ENCODE assay signal across 1 cellular context in the genomic region with DNA sequence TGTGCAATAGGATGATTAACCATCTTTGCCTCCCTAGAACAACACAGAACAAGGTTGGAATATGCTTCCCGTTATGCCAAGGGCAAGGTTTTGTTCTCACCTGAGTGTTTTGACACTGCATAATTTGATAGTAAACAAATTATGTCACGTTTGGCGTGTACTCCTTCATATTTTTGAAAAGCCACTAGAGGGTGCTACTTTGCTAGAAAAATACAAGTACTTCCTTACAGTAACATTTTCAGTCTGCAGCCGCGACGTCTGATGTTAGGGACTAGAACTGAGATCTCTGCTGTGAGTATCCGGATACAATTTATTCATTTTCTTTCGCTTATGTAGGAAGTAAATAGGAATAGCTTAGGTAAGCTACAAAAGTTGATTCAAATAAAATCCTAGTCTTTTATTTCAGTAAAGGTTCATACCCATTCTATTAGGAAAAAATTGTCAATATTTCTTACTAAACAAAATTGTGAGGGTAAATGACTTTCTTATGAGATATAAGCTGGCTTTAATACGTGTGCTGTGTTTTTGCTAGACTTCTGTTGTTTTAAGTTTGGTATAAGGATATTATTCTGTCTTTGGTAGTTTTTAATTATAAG.
TF ChIP-seq lines count a peak whose summit lies in the region.

No MANE protein-coding gene starts in this region.

TF ChIP-seq in GM23338, 12 proteins besides CTCF, POLR2A, EP300 and RAD21 (continued from another document):
- TF ChIP-seq ETS1 (IDR thresholded peaks at IDR 0.05) (no peak), CREB1 (CRISPR knock-in tag; IDR thresholded peaks at IDR 0.05; ENCODE audit: low read depth) (no peak), EZH2phosphoT487 (IDR thresholded peaks at IDR 0.05; ENCODE audit: unreplicated experiment) (no peak), EZH2 (IDR thresholded peaks at IDR 0.05; ENCODE audit: low read depth, unreplicated experiment) (no peak)
- TF ChIP-seq, protein P1, sequence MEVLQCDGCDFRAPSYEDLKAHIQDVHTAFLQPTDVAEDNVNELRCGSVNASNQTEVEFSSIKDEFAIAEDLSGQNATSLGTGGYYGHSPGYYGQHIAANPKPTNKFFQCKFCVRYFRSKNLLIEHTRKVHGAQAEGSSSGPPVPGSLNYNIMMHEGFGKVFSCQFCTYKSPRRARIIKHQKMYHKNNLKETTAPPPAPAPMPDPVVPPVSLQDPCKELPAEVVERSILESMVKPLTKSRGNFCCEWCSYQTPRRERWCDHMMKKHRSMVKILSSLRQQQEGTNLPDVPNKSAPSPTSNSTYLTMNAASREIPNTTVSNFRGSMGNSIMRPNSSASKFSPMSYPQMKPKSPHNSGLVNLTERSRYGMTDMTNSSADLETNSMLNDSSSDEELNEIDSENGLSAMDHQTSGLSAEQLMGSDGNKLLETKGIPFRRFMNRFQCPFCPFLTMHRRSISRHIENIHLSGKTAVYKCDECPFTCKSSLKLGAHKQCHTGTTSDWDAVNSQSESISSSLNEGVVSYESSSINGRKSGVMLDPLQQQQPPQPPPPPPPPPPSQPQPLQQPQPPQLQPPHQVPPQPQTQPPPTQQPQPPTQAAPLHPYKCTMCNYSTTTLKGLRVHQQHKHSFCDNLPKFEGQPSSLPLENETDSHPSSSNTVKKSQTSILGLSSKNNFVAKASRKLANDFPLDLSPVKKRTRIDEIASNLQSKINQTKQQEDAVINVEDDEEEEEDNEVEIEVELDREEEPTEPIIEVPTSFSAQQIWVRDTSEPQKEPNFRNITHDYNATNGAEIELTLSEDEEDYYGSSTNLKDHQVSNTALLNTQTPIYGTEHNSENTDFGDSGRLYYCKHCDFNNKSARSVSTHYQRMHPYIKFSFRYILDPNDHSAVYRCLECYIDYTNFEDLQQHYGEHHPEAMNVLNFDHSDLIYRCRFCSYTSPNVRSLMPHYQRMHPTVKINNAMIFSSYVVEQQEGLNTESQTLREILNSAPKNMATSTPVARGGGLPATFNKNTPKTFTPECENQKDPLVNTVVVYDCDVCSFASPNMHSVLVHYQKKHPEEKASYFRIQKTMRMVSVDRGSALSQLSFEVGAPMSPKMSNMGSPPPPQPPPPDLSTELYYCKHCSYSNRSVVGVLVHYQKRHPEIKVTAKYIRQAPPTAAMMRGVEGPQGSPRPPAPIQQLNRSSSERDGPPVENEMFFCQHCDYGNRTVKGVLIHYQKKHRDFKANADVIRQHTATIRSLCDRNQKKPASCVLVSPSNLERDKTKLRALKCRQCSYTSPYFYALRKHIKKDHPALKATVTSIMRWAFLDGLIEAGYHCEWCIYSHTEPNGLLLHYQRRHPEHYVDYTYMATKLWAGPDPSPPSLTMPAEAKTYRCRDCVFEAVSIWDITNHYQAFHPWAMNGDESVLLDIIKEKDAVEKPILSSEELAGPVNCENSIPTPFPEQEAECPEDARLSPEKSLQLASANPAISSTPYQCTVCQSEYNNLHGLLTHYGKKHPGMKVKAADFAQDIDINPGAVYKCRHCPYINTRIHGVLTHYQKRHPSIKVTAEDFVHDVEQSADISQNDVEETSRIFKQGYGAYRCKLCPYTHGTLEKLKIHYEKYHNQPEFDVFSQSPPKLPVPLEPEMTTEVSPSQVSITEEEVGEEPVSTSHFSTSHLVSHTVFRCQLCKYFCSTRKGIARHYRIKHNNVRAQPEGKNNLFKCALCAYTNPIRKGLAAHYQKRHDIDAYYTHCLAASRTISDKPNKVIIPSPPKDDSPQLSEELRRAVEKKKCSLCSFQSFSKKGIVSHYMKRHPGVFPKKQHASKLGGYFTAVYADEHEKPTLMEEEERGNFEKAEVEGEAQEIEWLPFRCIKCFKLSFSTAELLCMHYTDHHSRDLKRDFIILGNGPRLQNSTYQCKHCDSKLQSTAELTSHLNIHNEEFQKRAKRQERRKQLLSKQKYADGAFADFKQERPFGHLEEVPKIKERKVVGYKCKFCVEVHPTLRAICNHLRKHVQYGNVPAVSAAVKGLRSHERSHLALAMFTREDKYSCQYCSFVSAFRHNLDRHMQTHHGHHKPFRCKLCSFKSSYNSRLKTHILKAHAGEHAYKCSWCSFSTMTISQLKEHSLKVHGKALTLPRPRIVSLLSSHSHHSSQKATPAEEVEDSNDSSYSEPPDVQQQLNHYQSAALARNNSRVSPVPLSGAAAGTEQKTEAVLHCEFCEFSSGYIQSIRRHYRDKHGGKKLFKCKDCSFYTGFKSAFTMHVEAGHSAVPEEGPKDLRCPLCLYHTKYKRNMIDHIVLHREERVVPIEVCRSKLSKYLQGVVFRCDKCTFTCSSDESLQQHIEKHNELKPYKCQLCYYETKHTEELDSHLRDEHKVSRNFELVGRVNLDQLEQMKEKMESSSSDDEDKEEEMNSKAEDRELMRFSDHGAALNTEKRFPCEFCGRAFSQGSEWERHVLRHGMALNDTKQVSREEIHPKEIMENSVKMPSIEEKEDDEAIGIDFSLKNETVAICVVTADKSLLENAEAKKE (CRISPR knock-in tag; IDR thresholded peaks at IDR 0.05) = no peak
- TF ChIP-seq, protein P2, sequence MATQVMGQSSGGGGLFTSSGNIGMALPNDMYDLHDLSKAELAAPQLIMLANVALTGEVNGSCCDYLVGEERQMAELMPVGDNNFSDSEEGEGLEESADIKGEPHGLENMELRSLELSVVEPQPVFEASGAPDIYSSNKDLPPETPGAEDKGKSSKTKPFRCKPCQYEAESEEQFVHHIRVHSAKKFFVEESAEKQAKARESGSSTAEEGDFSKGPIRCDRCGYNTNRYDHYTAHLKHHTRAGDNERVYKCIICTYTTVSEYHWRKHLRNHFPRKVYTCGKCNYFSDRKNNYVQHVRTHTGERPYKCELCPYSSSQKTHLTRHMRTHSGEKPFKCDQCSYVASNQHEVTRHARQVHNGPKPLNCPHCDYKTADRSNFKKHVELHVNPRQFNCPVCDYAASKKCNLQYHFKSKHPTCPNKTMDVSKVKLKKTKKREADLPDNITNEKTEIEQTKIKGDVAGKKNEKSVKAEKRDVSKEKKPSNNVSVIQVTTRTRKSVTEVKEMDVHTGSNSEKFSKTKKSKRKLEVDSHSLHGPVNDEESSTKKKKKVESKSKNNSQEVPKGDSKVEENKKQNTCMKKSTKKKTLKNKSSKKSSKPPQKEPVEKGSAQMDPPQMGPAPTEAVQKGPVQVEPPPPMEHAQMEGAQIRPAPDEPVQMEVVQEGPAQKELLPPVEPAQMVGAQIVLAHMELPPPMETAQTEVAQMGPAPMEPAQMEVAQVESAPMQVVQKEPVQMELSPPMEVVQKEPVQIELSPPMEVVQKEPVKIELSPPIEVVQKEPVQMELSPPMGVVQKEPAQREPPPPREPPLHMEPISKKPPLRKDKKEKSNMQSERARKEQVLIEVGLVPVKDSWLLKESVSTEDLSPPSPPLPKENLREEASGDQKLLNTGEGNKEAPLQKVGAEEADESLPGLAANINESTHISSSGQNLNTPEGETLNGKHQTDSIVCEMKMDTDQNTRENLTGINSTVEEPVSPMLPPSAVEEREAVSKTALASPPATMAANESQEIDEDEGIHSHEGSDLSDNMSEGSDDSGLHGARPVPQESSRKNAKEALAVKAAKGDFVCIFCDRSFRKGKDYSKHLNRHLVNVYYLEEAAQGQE (IDR thresholded peaks at IDR 0.05; ENCODE audit: unreplicated experiment) = no peak
